In the genomic region with DNA sequence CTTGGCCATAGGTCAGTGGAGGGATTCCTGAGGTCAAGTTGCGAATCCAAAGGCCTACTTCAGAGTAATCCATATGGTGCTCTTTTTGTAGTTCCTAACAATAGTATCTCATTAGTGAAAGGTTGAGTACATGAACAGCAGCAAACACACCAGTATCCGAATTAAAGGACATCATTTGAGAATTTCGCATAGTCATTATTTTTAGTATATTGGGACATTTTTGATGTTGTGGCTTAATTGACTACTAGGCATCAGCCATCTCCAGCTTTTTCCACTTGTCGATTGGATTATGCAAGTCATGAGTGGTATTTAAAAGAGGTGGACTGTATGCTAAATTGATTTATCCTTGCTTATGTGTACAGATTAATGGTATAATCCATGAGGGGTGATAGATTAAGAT, we compare ENCODE assay signal across 10 cellular contexts. TPM values are rescaled to one million over a fixed set of nuclear protein-coding genes. Genes with fewer than 3 reads are reported as not detected.
A peak's percentile ranks its signal among the peaks of the same experiment; 100 is the strongest.
DNase-seq lines count a peak whose midpoint lies in the region; ATAC-seq and TF ChIP-seq lines count a peak whose summit lies in the region.
"Had no signal": no experiment of that assay in that cellular context is flagged by ENCODE, and none has a peak within 500 bp of the region (broad histone marks: within the 10 kb centered on the region; RNA-seq: fewer than 3 reads in every experiment).

No MANE protein-coding gene starts in this region.

- peak overlapping the region; percentile 42 for H3K4me3 Mint-ChIP-seq in activated naive CD8-positive, alpha-beta T cell treated with anti-CD3 and anti-CD28 coated beads, Interleukin-2, amount 50 U/mL, for 24 hours

- H3K4me1 Mint-ChIP-seq in activated naive CD8-positive, alpha-beta T cell treated with anti-CD3 and anti-CD28 coated beads, Interleukin-2, amount 50 U/mL, for 24 hours, result peaks cover 76% of the 10 kb centered on the region

- no peak overlapping the region for H3K4me3 ChIP-seq in heart left ventricle
- peak overlapping the region in 1 of 2 experiments; percentile 50 for H3K4me3 ChIP-seq in mesenchymal stem cell (ENCODE audit: insufficient read depth in 1 of 2, low read depth in 1 of 2, low read length in 2 of 2)
- no peak overlapping the region for H3K4me3 ChIP-seq in upper lobe of right lung

- intact Hi-C loops in heart left ventricle (cut with DNase I) (loop anchor here in 5 of 10 donors (1.0 to 10.0 kb wide), 4 partner anchors 354 to 569 kb away; no protein-coding TSS in a partner anchor), left ventricle myocardium superior (cut with micrococcal nuclease) (loop anchor here (5.0 kb wide), 1 partner anchor 567 kb away; no protein-coding TSS in a partner anchor), upper lobe of right lung (cut with DNase I) (loop anchor here (5.0 kb wide), 1 partner anchor 567 kb away; no protein-coding TSS in a partner anchor)

- no peak overlapping the region for H2BK5ac ChIP-seq in mesenchymal stem cell (ENCODE audit: low read depth, low read length, poor library complexity, severe bottlenecking)

- H3K9me3 ChIP-seq in heart left ventricle (no peaks in the 10 kb centered on the region), mesenchymal stem cell (ENCODE audit: control insufficient read depth, low read length) (no peaks in the 10 kb centered on the region), upper lobe of right lung (no peaks in the 10 kb centered on the region)

- no peak overlapping the region for H2BK120ac ChIP-seq in mesenchymal stem cell (ENCODE audit: low read depth, low read length)

- no peak overlapping the region for H2AFZ ChIP-seq in mesenchymal stem cell (ENCODE audit: low read depth, low read length)

- ATAC-seq in heart left ventricle, result no peak
- no peak for ATAC-seq in left ventricle myocardium superior
- no peak for ATAC-seq in activated naive CD8-positive, alpha-beta T cell treated with anti-CD3 and anti-CD28 coated beads, Interleukin-2, amount 50 U/mL, for 24 hours
- ATAC-seq in upper lobe of right lung, result no peak
- ATAC-seq in GM18870 (IDR thresholded peaks at IDR 0.05; ENCODE audit: unreplicated experiment), result no peak
- no peak for ATAC-seq in GM18519 (IDR thresholded peaks at IDR 0.05; ENCODE audit: low FRiP score, unreplicated experiment)

- TF ChIP-seq CTCF in heart left ventricle (IDR thresholded peaks at IDR 0.05), result no peak
- no peak for TF ChIP-seq CTCF in upper lobe of right lung (IDR thresholded peaks at IDR 0.05)

- peak overlapping the region; percentile 65 for H2AK5ac ChIP-seq in mesenchymal stem cell (ENCODE audit: low read length, severe bottlenecking)

- no peaks in the 10 kb centered on the region for H3K9me3 Mint-ChIP-seq in activated naive CD8-positive, alpha-beta T cell treated with anti-CD3 and anti-CD28 coated beads, Interleukin-2, amount 50 U/mL, for 24 hours

- no peaks in the 10 kb centered on the region for H3K27me3 Mint-ChIP-seq in activated naive CD8-positive, alpha-beta T cell treated with anti-CD3 and anti-CD28 coated beads, Interleukin-2, amount 50 U/mL, for 24 hours

- peak overlapping the region in 10 of 12 donors; percentile 9 to 63 (median 26) for H3K27ac ChIP-seq in heart left ventricle
- peak overlapping the region; percentile 69 for H3K27ac ChIP-seq in mesenchymal stem cell (ENCODE audit: low read length, poor library complexity, severe bottlenecking)
- peak overlapping the region; percentile 43 for H3K27ac ChIP-seq in upper lobe of right lung

- no peak overlapping the region for H3K18ac ChIP-seq in mesenchymal stem cell (ENCODE audit: low read depth in 1 of 2, low read length in 2 of 2)

- H3K14ac ChIP-seq in mesenchymal stem cell (ENCODE audit: low read length in 2 of 2), result no peak overlapping the region

- H3K79me1 ChIP-seq in mesenchymal stem cell (replicated peaks; ENCODE audit: low read length, poor library complexity, severe bottlenecking), result peaks cover 3% of the 10 kb centered on the region

- DNase-seq in heart left ventricle (no peak), left ventricle myocardium superior (no peak), mesenchymal stem cell (no peak), upper lobe of right lung (no peak), NCI-H2227 treated with DMSO at 0.1 percent for 48 hours (lab: John Stamatoyannopoulos, UW) (no peak)
- DNase-seq in activated naive CD8-positive, alpha-beta T cell treated with anti-CD3 and anti-CD28 coated beads, Interleukin-2, amount 50 U/mL, for 24 hours, result no peak
- DNase-seq: dorsolateral prefrontal cortex, occipital lobe had no signal

- WGBS in heart left ventricle, 4 donors, result 80 to 89% (median 83%) methylated on average over 4 of the region's 4 CpGs
- WGBS in mesenchymal stem cell, result 91% methylated on average over 4 of the region's 4 CpGs

- H3K4me1 ChIP-seq in heart left ventricle (peaks cover 0 to 80% (median 43%) of the 10 kb centered on the region in 12 donors), mesenchymal stem cell (ENCODE audit: control insufficient read depth, insufficient read depth, low read depth, low read length) (peaks cover 8% of the 10 kb centered on the region), upper lobe of right lung (peaks cover 22% of the 10 kb centered on the region)

- H3K27ac Mint-ChIP-seq in activated naive CD8-positive, alpha-beta T cell treated with anti-CD3 and anti-CD28 coated beads, Interleukin-2, amount 50 U/mL, for 24 hours, result peak overlapping the region; percentile 46

- no peak for TF ChIP-seq POLR2A in heart left ventricle (IDR thresholded peaks at IDR 0.05)

- H3K36me3 Mint-ChIP-seq in activated naive CD8-positive, alpha-beta T cell treated with anti-CD3 and anti-CD28 coated beads, Interleukin-2, amount 50 U/mL, for 24 hours (ENCODE audit: low read depth), result peaks cover 2% of the 10 kb centered on the region

- H4K91ac ChIP-seq in mesenchymal stem cell (ENCODE audit: low read length), result no peak overlapping the region

- H2BK15ac ChIP-seq in mesenchymal stem cell (ENCODE audit: low read depth, poor library complexity, severe bottlenecking), result no peak overlapping the region

- no peak overlapping the region for H3K23ac ChIP-seq in mesenchymal stem cell (ENCODE audit: low read length in 2 of 2)

- H4K8ac ChIP-seq in mesenchymal stem cell (ENCODE audit: low read length), result no peak overlapping the region

- no peaks in the 10 kb centered on the region for H3K36me3 ChIP-seq in heart left ventricle
- no peaks in the 10 kb centered on the region for H3K36me3 ChIP-seq in mesenchymal stem cell (ENCODE audit: control insufficient read depth in 1 of 2, insufficient read depth in 2 of 2, low read depth in 1 of 2, low read length in 2 of 2)
- H3K36me3 ChIP-seq in upper lobe of right lung, result no peaks in the 10 kb centered on the region

- H3K4ac ChIP-seq in mesenchymal stem cell (ENCODE audit: low read depth in 1 of 2, low read length in 2 of 2), result no peak overlapping the region

- no peak overlapping the region for H3K4me2 ChIP-seq in mesenchymal stem cell (ENCODE audit: low read length, poor library complexity, severe bottlenecking)

- no peaks in the 10 kb centered on the region for H3K27me3 ChIP-seq in heart left ventricle
- no peaks in the 10 kb centered on the region for H3K27me3 ChIP-seq in mesenchymal stem cell (ENCODE audit: control insufficient read depth in 1 of 2, insufficient read depth in 1 of 2, low read length in 2 of 2)
- no peaks in the 10 kb centered on the region for H3K27me3 ChIP-seq in upper lobe of right lung
- H3K27me3 ChIP-seq: dorsolateral prefrontal cortex had no signal

- peak overlapping the region; percentile 76 for H3K9ac ChIP-seq in mesenchymal stem cell (ENCODE audit: low read length)

- H2BK12ac ChIP-seq in mesenchymal stem cell (ENCODE audit: low read length in 2 of 2), result no peak overlapping the region

RNA-seq across cellular contexts. Expression of a gene that starts 23.7 kb away (rescaled TPM):
- 10 to 100 TPM in 2 of 9 donors, 1 to 10 TPM in 7; 4.5 to 19.5 (median 7.2) TPM for total RNA-seq in heart left ventricle
- polyA plus RNA-seq in heart left ventricle, result 1 to 10 TPM; 2.1 to 2.9 TPM
- 6.5 TPM for total RNA-seq in left ventricle myocardium superior
- 11.0 TPM for polyA plus RNA-seq in mesenchymal stem cell (2013, experiment 1 of 2)
- 10.8 TPM for polyA plus RNA-seq in mesenchymal stem cell (2013, experiment 2 of 2)
- total RNA-seq in upper lobe of right lung, result 20.3 TPM
